In the genomic region with DNA sequence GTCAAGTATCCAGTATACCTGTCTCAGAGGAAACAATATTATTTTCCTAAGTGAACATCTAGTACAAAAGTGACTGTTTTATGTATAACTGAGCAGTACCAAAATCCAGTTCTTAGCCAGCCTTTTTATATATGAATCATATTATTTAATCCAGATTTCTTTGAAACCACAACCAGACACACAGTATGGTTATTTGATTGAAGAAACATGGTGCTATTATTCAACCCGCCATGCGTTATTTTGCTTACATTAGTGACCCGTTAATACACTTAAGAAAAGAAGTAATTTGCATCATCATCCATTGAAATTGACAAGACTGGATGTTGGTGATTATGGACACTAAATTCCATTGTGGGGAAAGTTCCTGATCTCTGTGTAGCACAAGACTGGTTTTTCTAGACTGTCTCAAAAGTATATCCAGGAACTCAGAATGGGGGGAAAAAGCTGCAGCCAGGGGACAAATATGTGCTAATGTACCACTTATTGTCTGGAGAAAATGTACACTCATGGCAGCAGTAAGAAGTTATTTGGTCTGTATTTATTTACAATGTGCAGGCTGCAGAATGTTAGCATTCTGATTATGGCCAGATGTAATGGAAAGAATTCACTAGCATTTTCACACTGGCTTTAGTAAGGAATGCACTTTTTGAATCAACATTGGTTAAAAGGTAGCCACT, we compare ENCODE assay signal across 21 cellular contexts.
DNase-seq lines count a peak whose midpoint lies in the region; FAIRE-seq and TF ChIP-seq lines count a peak whose summit lies in the region.
"Had no signal": no experiment of that assay in that cellular context is flagged by ENCODE, and none has a peak within 500 bp of the region (broad histone marks: within the 10 kb centered on the region; RNA-seq: fewer than 3 reads in every experiment).

No MANE protein-coding gene starts in this region.

- H3K56ac ChIP-seq in mesendoderm (ENCODE audit: low read length) = no peak overlapping the region

- H3K36me3 ChIP-seq in GM23248 (ENCODE audit: low read depth) (no peaks in the 10 kb centered on the region), astrocyte (ENCODE audit: insufficient read depth, low read length) (no peaks in the 10 kb centered on the region), mesendoderm (ENCODE audit: control insufficient read depth, insufficient read depth, low read length) (no peaks in the 10 kb centered on the region)
- H3K36me3 ChIP-seq: MG63, thoracic aorta had no signal

- H3K9me3 Mint-ChIP-seq in astrocyte (ENCODE audit: unreplicated experiment) = no peaks in the 10 kb centered on the region
- H3K9me3 Mint-ChIP-seq in progenitor cell of endocrine pancreas (ENCODE audit: low read depth) = no peaks in the 10 kb centered on the region
- H3K9me3 Mint-ChIP-seq: CD4-positive, alpha-beta T cell; endodermal cell; stimulated activated memory B cell treated with anti-CD40 and anti-IgM and Interleukin-4, amounts not matched to agents 10 μg/mL and 1 μg/mL and 100 μg/mL, for 72 hours had no signal

- TF ChIP-seq CTCF in astrocyte (IDR thresholded peaks at IDR 0.05; ENCODE audit: insufficient read depth, low read depth, low read length) = no peak
- TF ChIP-seq CTCF in fibroblast of the aortic adventitia (IDR thresholded peaks at IDR 0.05; ENCODE audit: insufficient read depth, low read length) = no peak
- TF ChIP-seq CTCF in progenitor cell of endocrine pancreas (IDR thresholded peaks at IDR 0.05; ENCODE audit: unreplicated experiment) = no peak
- no peak for TF ChIP-seq CTCF in GM13976 (IDR thresholded peaks at IDR 0.05; ENCODE audit: borderline replicate concordance, control extremely low read depth, extremely low read depth, insufficient read depth, missing control alignments)

- no peak overlapping the region for H2BK15ac ChIP-seq in mesendoderm (replicated peaks; ENCODE audit: low read depth)

- H3K4me1 Mint-ChIP-seq in astrocyte (ENCODE audit: low read depth, unreplicated experiment) = peaks cover 51% of the 10 kb centered on the region
- H3K4me1 Mint-ChIP-seq in progenitor cell of endocrine pancreas (ENCODE audit: low read depth) = peaks cover 36% of the 10 kb centered on the region

- H3K79me1 ChIP-seq in mesendoderm (ENCODE audit: low read length) = no peaks in the 10 kb centered on the region

- no peak overlapping the region for H2AK5ac ChIP-seq in mesendoderm (ENCODE audit: low read length)

- WGBS in GM23248 (ENCODE audit: low coverage in 1 of 2, low lambda C conversion rate in 2 of 2, missing lambda C conversion rate in 2 of 2), 2 experiments = 90 to 95% methylated on average over 3 of the region's 3 CpGs
- WGBS in mesendoderm (ENCODE audit: extremely low coverage, insufficient coverage, low lambda C conversion rate) = no CpG with 5 or more reads among the region's 3 CpGs

- no peaks in the 10 kb centered on the region for H3K9me3 ChIP-seq in GM23248 (ENCODE audit: low read depth)
- H3K9me3 ChIP-seq in astrocyte (ENCODE audit: insufficient read depth, low read depth, low read length) = no peaks in the 10 kb centered on the region
- H3K9me3 ChIP-seq: MG63, mucosa of descending colon, thoracic aorta had no signal

- no peak overlapping the region for H3K9ac ChIP-seq in GM23248
- H3K9ac ChIP-seq in astrocyte (ENCODE audit: low read length) = peak overlapping the region; percentile 59
- H3K9ac ChIP-seq in mesendoderm (ENCODE audit: low read length) = no peak overlapping the region

- peaks cover 25% of the 10 kb centered on the region for H3F3A ChIP-seq in GM23248 (ENCODE audit: insufficient read depth)

- H2BK120ac ChIP-seq in mesendoderm (ENCODE audit: low read depth, low read length) = no peak overlapping the region

- H3K27me3 ChIP-seq in GM23248 (replicated peaks; ENCODE audit: insufficient read depth) (no peaks in the 10 kb centered on the region), astrocyte (ENCODE audit: insufficient read depth, low read length) (no peaks in the 10 kb centered on the region), mesendoderm (ENCODE audit: insufficient read depth, low read length, poor library complexity) (no peaks in the 10 kb centered on the region)
- H3K27me3 ChIP-seq: MG63 had no signal

- H2BK5ac ChIP-seq in mesendoderm (ENCODE audit: low read length) = no peak overlapping the region

- H4K20me1 ChIP-seq in GM23248 (ENCODE audit: insufficient read depth) = no peaks in the 10 kb centered on the region
- H4K20me1 ChIP-seq in astrocyte (ENCODE audit: insufficient read depth, low read length) = no peaks in the 10 kb centered on the region

- H2AFZ ChIP-seq in GM23248 (no peak overlapping the region), astrocyte (ENCODE audit: low read depth, low read length) (no peak overlapping the region)

- no peak overlapping the region for H3K4ac ChIP-seq in mesendoderm (ENCODE audit: low read depth, low read length)

- H3K23ac ChIP-seq in mesendoderm (ENCODE audit: low read length) = no peak overlapping the region

- H4K5ac ChIP-seq in mesendoderm (ENCODE audit: low read length) = no peak overlapping the region

- peak; percentile 50 for FAIRE-seq in astrocyte (lab: Jason Lieb, UNC)

- H3K4me3 ChIP-seq in GM23248 (no peak overlapping the region), astrocyte (ENCODE audit: insufficient read depth, low read depth, low read length) (no peak overlapping the region), fibroblast of the aortic adventitia (ENCODE audit: low read depth, low read length) (no peak overlapping the region), mesendoderm (ENCODE audit: low read length) (no peak overlapping the region)
- H3K4me3 ChIP-seq: MG63, mucosa of descending colon, thoracic aorta had no signal

- in situ Hi-C loops in GM23248 (cut with MboI) = no loop called here
- in situ Hi-C loops in GM13976 (cut with MboI; ENCODE audit: low sequenced_read_pairs, unreplicated experiment) = no loop called here

- no peaks in the 10 kb centered on the region for H3K79me2 ChIP-seq in GM23248 (ENCODE audit: insufficient read depth)
- no peaks in the 10 kb centered on the region for H3K79me2 ChIP-seq in astrocyte (ENCODE audit: insufficient read depth, low read length)
- no peaks in the 10 kb centered on the region for H3K79me2 ChIP-seq in mesendoderm (ENCODE audit: control insufficient read depth, insufficient read depth, low read length)

- no peaks in the 10 kb centered on the region for H3K9me2 ChIP-seq in GM23248 (ENCODE audit: insufficient read depth)

- H3K4me2 ChIP-seq in GM23248 (ENCODE audit: unreplicated experiment) (peak overlapping the region; percentile 63), astrocyte (ENCODE audit: low read length) (peak overlapping the region; percentile 31), mesendoderm (ENCODE audit: low read length) (no peak overlapping the region)

- H3K27ac Mint-ChIP-seq in astrocyte (ENCODE audit: unreplicated experiment) (peak overlapping the region; percentile 96), progenitor cell of endocrine pancreas (peak overlapping the region; percentile 17)
- H3K27ac Mint-ChIP-seq: CD4-positive, alpha-beta T cell; endodermal cell; stimulated activated memory B cell treated with anti-CD40 and anti-IgM and Interleukin-4, amounts not matched to agents 10 μg/mL and 1 μg/mL and 100 μg/mL, for 72 hours had no signal

- H3K4me3 Mint-ChIP-seq in astrocyte (ENCODE audit: unreplicated experiment) (no peak overlapping the region), progenitor cell of endocrine pancreas (ENCODE audit: low read depth) (no peak overlapping the region)
- H3K4me3 Mint-ChIP-seq: CD4-positive, alpha-beta T cell; endodermal cell; stimulated activated memory B cell treated with anti-CD40 and anti-IgM and Interleukin-4, amounts not matched to agents 10 μg/mL and 1 μg/mL and 100 μg/mL, for 72 hours had no signal

- H3K36me3 Mint-ChIP-seq in astrocyte (ENCODE audit: low read depth, unreplicated experiment) (no peaks in the 10 kb centered on the region), progenitor cell of endocrine pancreas (ENCODE audit: insufficient read depth) (no peaks in the 10 kb centered on the region)
- H3K36me3 Mint-ChIP-seq: stimulated activated memory B cell treated with anti-CD40 and anti-IgM and Interleukin-4, amounts not matched to agents 10 μg/mL and 1 μg/mL and 100 μg/mL, for 72 hours had no signal

- peak; percentile 4 for DNase-seq in GM23248
- peak; percentile 92 for DNase-seq in astrocyte (ENCODE audit: low read depth)
- peak; percentile 42 for DNase-seq in fibroblast of the aortic adventitia (ENCODE audit: low read depth)
- no peak for DNase-seq in progenitor cell of endocrine pancreas (ENCODE audit: low spot score, unreplicated experiment)
- no peak for DNase-seq in mesendoderm
- no peak for DNase-seq in NCI-H187 (lab: John Stamatoyannopoulos, UW)
- no peak for DNase-seq in GM13976 (ENCODE audit: low spot score)
- no peak for DNase-seq in HuH-7 (ENCODE audit: low spot score)
- DNase-seq: activated CD4-positive, alpha-beta T cell treated with anti-CD3 and anti-CD28 coated beads, Interleukin-2, amount 50 U/mL, for 4 hours; activated effector memory CD4-positive, alpha-beta T cell treated with anti-CD3 and anti-CD28 coated beads, Interleukin-2, amount 50 U/mL, for 16 hours; amniotic stem cell; CD4-positive, alpha-beta T cell; endodermal cell; foreskin melanocyte; left cardiac atrium; mucosa of descending colon; SIG-M5; T-helper 2 cell had no signal

- H3K27ac ChIP-seq in GM23248 (no peak overlapping the region), astrocyte (ENCODE audit: low read depth, low read length) (peak overlapping the region; percentile 78), mesendoderm (ENCODE audit: low read depth, low read length) (no peak overlapping the region)
- H3K27ac ChIP-seq: thoracic aorta had no signal

- no peak overlapping the region for H4K8ac ChIP-seq in mesendoderm (ENCODE audit: low read depth, low read length)

- H3K27me3 Mint-ChIP-seq in astrocyte (ENCODE audit: low read depth, unreplicated experiment) (no peaks in the 10 kb centered on the region), progenitor cell of endocrine pancreas (no peaks in the 10 kb centered on the region)
- H3K27me3 Mint-ChIP-seq: CD4-positive, alpha-beta T cell; stimulated activated memory B cell treated with anti-CD40 and anti-IgM and Interleukin-4, amounts not matched to agents 10 μg/mL and 1 μg/mL and 100 μg/mL, for 72 hours had no signal

- H3K4me1 ChIP-seq in GM23248 (ENCODE audit: insufficient read depth) (peaks cover 28% of the 10 kb centered on the region), astrocyte (ENCODE audit: insufficient read depth, low read length) (peaks cover 32% of the 10 kb centered on the region), mesendoderm (ENCODE audit: control insufficient read depth, low read depth, low read length) (peaks cover 2% of the 10 kb centered on the region)

- H3K18ac ChIP-seq in mesendoderm (ENCODE audit: low read length) = no peak overlapping the region

Comparison
In these comparisons a context has a peak if more than half of its experiments do, and no peak if none do; other contexts are left out.
1. DNase-seq: peak in GM23248 (single experiment), astrocyte (single experiment) and fibroblast of the aortic adventitia (single experiment); none in progenitor cell of endocrine pancreas (single experiment), mesendoderm (single experiment), NCI-H187 (0 of 2), GM13976 (single experiment) and HuH-7 (single experiment).